ENCODE assay signal across 19 cellular contexts in the genomic region with DNA sequence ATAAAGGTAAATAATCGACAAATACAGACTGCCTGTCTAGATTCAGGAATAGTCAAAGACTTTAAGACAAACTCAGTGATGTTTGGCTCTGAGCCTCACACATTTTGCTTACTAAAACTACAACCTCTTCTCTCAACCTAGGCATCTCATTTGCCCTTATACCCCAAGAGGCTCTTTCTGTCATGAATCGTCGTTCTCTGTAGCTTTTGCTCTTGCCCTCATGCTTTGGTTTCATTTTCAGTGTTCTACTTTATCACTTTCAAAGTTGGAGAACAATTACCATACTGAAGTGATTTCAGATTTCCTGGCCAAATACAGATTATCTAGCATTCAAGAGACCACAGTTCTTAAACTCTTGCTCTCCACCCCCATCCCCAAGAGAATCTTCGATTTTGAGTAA.
DNase-seq lines count a peak whose midpoint lies in the region; ATAC-seq, FAIRE-seq and TF ChIP-seq lines count a peak whose summit lies in the region.
"Had no signal": no experiment of that assay in that cellular context is flagged by ENCODE, and none has a peak within 500 bp of the region (broad histone marks: within the 10 kb centered on the region; RNA-seq: fewer than 3 reads in every experiment).

No MANE protein-coding gene starts in this region.

- TF ChIP-seq CTCF in astrocyte (IDR thresholded peaks at IDR 0.05; ENCODE audit: insufficient read depth, low read depth, low read length): no peak
- no peak for TF ChIP-seq CTCF in mesothelial cell of epicardium (IDR thresholded peaks at IDR 0.05; ENCODE audit: unreplicated experiment)

- H3K27me3 Mint-ChIP-seq in astrocyte (ENCODE audit: low read depth, unreplicated experiment): no peaks in the 10 kb centered on the region
- no peaks in the 10 kb centered on the region for H3K27me3 Mint-ChIP-seq in mesothelial cell of epicardium (ENCODE audit: low read depth)
- H3K27me3 Mint-ChIP-seq: CD4-positive, alpha-beta T cell had no signal

- H3K4me1 ChIP-seq in astrocyte (ENCODE audit: insufficient read depth, low read length): no peaks in the 10 kb centered on the region

- no peaks in the 10 kb centered on the region for H3K27me3 ChIP-seq in astrocyte (ENCODE audit: insufficient read depth, low read length)

- H2AFZ ChIP-seq in astrocyte (ENCODE audit: low read depth, low read length): no peak overlapping the region

- intact Hi-C loops in left ventricle myocardium superior (cut with micrococcal nuclease): no loop called here

- H3K27ac Mint-ChIP-seq in astrocyte (ENCODE audit: unreplicated experiment) (no peak overlapping the region), mesothelial cell of epicardium (no peak overlapping the region)
- H3K27ac Mint-ChIP-seq: CD4-positive, alpha-beta T cell; T-cell had no signal

- H3K4me3 Mint-ChIP-seq in astrocyte (ENCODE audit: unreplicated experiment) (no peak overlapping the region), mesothelial cell of epicardium (no peak overlapping the region)
- H3K4me3 Mint-ChIP-seq: CD4-positive, alpha-beta T cell; T-cell had no signal

- no peak overlapping the region for H3K27ac ChIP-seq in astrocyte (ENCODE audit: low read depth, low read length)

- no peak overlapping the region for H3K4me2 ChIP-seq in astrocyte (ENCODE audit: low read length)

- FAIRE-seq in astrocyte (lab: Jason Lieb, UNC): peak; percentile 81
- FAIRE-seq: H54 had no signal

- no peaks in the 10 kb centered on the region for H3K79me2 ChIP-seq in astrocyte (ENCODE audit: insufficient read depth, low read length)

- no peaks in the 10 kb centered on the region for H3K36me3 Mint-ChIP-seq in astrocyte (ENCODE audit: low read depth, unreplicated experiment)
- no peaks in the 10 kb centered on the region for H3K36me3 Mint-ChIP-seq in mesothelial cell of epicardium
- H3K36me3 Mint-ChIP-seq: T-cell had no signal

- H3K4me3 ChIP-seq in astrocyte (ENCODE audit: insufficient read depth, low read depth, low read length): no peak overlapping the region

- no peak overlapping the region for H3K9ac ChIP-seq in astrocyte (ENCODE audit: low read length)

- no peaks in the 10 kb centered on the region for H3K4me1 Mint-ChIP-seq in astrocyte (ENCODE audit: low read depth, unreplicated experiment)
- peaks cover 9% of the 10 kb centered on the region for H3K4me1 Mint-ChIP-seq in mesothelial cell of epicardium

- H4K20me1 ChIP-seq in astrocyte (ENCODE audit: insufficient read depth, low read length): no peaks in the 10 kb centered on the region

- H3K9me3 Mint-ChIP-seq in astrocyte (ENCODE audit: unreplicated experiment) (no peaks in the 10 kb centered on the region), mesothelial cell of epicardium (peaks cover 19% of the 10 kb centered on the region)
- H3K9me3 Mint-ChIP-seq: CD4-positive, alpha-beta T cell; T-cell had no signal

- DNase-seq in AG08395 (ENCODE audit: low spot score) (peak; percentile 2), astrocyte (ENCODE audit: low read depth) (no peak), mesothelial cell of epicardium (ENCODE audit: low spot score in 2 of 2, unreplicated experiment in 2 of 2) (no peak), left ventricle myocardium superior (no peak)
- DNase-seq: CD4-positive, alpha-beta T cell; DMS79; NCI-H1048; NCI-H146; NCI-H2081 treated with DMSO at 0.1 percent for 48 hours; NCI-H2227 treated with DMSO at 0.1 percent for 48 hours; NCI-H524 treated with DMSO at 0.1 percent for 48 hours; NK-92 treated with Interleukin-12 subunit alpha and Interleukin-12 subunit beta, amount 100 ng/mL, for 24 hours; PC-3; T-cell had no signal

- ATAC-seq in GM18867 (IDR thresholded peaks at IDR 0.05; ENCODE audit: unreplicated experiment) (peak; percentile 70), HG03432 (IDR thresholded peaks at IDR 0.05; ENCODE audit: unreplicated experiment) (peak; percentile 48), HG02571 (IDR thresholded peaks at IDR 0.05; ENCODE audit: unreplicated experiment) (no peak), GM21717 (IDR thresholded peaks at IDR 0.05; ENCODE audit: unreplicated experiment) (no peak), left ventricle myocardium superior (no peak)
- ATAC-seq: PC-3, T-cell had no signal

- no peaks in the 10 kb centered on the region for H3K9me3 ChIP-seq in astrocyte (ENCODE audit: insufficient read depth, low read depth, low read length)

- no peaks in the 10 kb centered on the region for H3K36me3 ChIP-seq in astrocyte (ENCODE audit: insufficient read depth, low read length)

Comparison
In these comparisons a context has a peak if more than half of its experiments do, and no peak if none do; other contexts are left out.
1. ATAC-seq: peak in GM18867 (single experiment) and HG03432 (single experiment); none in HG02571 (single experiment), GM21717 (single experiment) and left ventricle myocardium superior (single experiment).